8 cellular contexts compared by ENCODE assay signal in the genomic region with DNA sequence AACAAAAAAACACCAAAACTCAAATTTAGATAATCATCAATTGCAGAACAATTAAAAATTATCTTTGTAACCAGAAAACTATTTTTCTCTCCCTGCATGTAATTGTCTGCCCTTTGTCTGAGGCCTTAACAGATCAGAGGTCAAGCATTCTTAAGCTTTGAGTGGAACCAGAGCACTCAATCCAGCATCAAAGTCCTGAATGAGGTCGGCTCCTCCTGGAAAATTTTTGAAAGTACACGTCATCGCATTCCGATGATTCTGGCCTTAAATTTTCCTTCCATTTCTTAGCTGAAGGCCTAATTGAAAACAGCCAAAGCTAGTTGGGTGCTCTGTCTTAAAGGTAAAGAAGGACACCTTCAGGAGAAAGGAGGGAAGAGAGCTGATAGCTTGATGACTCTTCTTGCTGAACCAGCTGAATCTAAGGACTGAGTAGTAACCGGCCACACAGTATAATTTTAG.
DNase-seq lines count a peak whose midpoint lies in the region; ATAC-seq, FAIRE-seq and TF ChIP-seq lines count a peak whose summit lies in the region.

No MANE protein-coding gene starts in this region.

- no peak for ATAC-seq in activated CD4-positive, CD25-positive, alpha-beta regulatory T cell treated with anti-CD3 and anti-CD28 coated beads, Interleukin-2, amount 50 U/mL, for 24 hours
- no peak for ATAC-seq in HG02759 (IDR thresholded peaks at IDR 0.05; ENCODE audit: unreplicated experiment)

- no peaks in the 10 kb centered on the region for H3K27me3 ChIP-seq in ovary

- H3K36me3 ChIP-seq in ovary = no peaks in the 10 kb centered on the region

- WGBS in ovary, 3 donors = 7 to 11% (median 8%) methylated on average over 5 of the region's 5 CpGs

- no peaks in the 10 kb centered on the region for H3K9me3 ChIP-seq in ovary

- no peak overlapping the region for H3K27ac ChIP-seq in ovary

- no peak for TF ChIP-seq EP300 in ovary (IDR thresholded peaks at IDR 0.05)

- intact Hi-C loops in ovary (cut with DNase I) = loop anchor here in 3 of 4 donors (5.0 to 10.0 kb wide), 3 partner anchors 508 to 621 kb away; partner anchors contain the start of gene SULF2 (in 3 of the 3)

- no peak overlapping the region for H3K4me3 ChIP-seq in ovary

- peak; percentile 97 for FAIRE-seq in RCC 7860 (lab: Jason Lieb, UNC)
- no peak for FAIRE-seq in frontal cortex (lab: Jason Lieb, UNC)

- in situ Hi-C loops in G401 (cut with HindIII; ENCODE audit: low sequenced_read_pairs) = no loop called here

- no peak for TF ChIP-seq POLR2A in ovary (IDR thresholded peaks at IDR 0.05)

- peak in 2 of 3 donors; percentile 38 to 45 for TF ChIP-seq CTCF in ovary (IDR thresholded peaks at IDR 0.05)

- H3K4me1 ChIP-seq in ovary (ENCODE audit: insufficient read depth) = peaks cover 10% of the 10 kb centered on the region

- DNase-seq in G401 (ENCODE audit: low spot score) (peak; percentile 65), RCC 7860 (ENCODE audit: low spot score) (peak; percentile 98), fibroblast of peridontal ligament (ENCODE audit: extremely low read depth) (peak; percentile 98), ovary (peak in 1 of 5 donors; percentile 49), NOMO-1 treated with DMSO at 0.1 percent for 48 hours (lab: John Stamatoyannopoulos, UW; ENCODE audit: unreplicated experiment) (no peak), frontal cortex (ENCODE audit: low spot score in 2 of 2) (no peak)

Comparison
In these comparisons a context has a peak if more than half of its experiments do, and no peak if none do; other contexts are left out.
1. DNase-seq: peak in G401 (single experiment), RCC 7860 (single experiment) and fibroblast of peridontal ligament (single experiment); none in NOMO-1 treated with DMSO at 0.1 percent for 48 hours (single experiment) and frontal cortex (0 of 2).